ENCODE assay signal across 9 cellular contexts in genomic region chr2:232338094-232338758, GRCh38. TPM values are rescaled to one million over a fixed set of nuclear protein-coding genes. Genes with fewer than 3 reads are reported as not detected.
"Had no signal": no experiment of that assay in that cellular context is flagged by ENCODE, and none has a peak within 500 bp of the region (broad histone marks: within the 10 kb centered on the region; RNA-seq: fewer than 3 reads in every experiment).

No MANE protein-coding gene starts in this region.

RNA-seq across cellular contexts. Expression of gene ALPP, which starts 40.3 kb away (rescaled TPM):
- total RNA-seq: activated CD4-positive, alpha-beta T cell treated with anti-CD3 and anti-CD28 coated beads, Interleukin-2, amount 10 ng/mL, durations not matched to agents 24 days and 14 days; aorta; breast epithelium; K562; OCI-LY7; Right ventricle myocardium inferior; RPMI7951; SJCRH30; T-helper 2 cell treated with Interferon-gamma antibody and Interleukin-4, amounts not matched to agents 100 ng/mL and 5 ng/mL, for 36 hours had no signal
